16 cellular contexts compared by ENCODE assay signal in genomic region chr19:41359741-41360140, GRCh38.
"Had no signal": no experiment of that assay in that cellular context is flagged by ENCODE, and none has a peak within 500 bp of the region (broad histone marks: within the 10 kb centered on the region; RNA-seq: fewer than 3 reads in every experiment).

No MANE protein-coding gene starts in this region.

- H3K27me3 ChIP-seq: body of pancreas, colonic mucosa, esophagus squamous epithelium had no signal

- H3K9me3 Mint-ChIP-seq: natural killer cell had no signal

- H3K9me3 ChIP-seq: body of pancreas, colonic mucosa, esophagus squamous epithelium, mucosa of descending colon had no signal

- H3K4me3 Mint-ChIP-seq: natural killer cell had no signal

- H3K27ac ChIP-seq: body of pancreas, colonic mucosa, esophagus squamous epithelium had no signal

- H3K36me3 Mint-ChIP-seq: natural killer cell had no signal

- H3K27ac Mint-ChIP-seq: natural killer cell had no signal

- ATAC-seq: body of pancreas, left lobe of liver, mucosa of descending colon, natural killer cell had no signal

- DNase-seq: activated CD4-positive, CD25-positive, alpha-beta regulatory T cell treated with anti-CD3 and anti-CD28 coated beads, Interleukin-2, amount 50 U/mL, for 72 hours; amygdala; body of pancreas; caudate nucleus; colonic mucosa; esophagus squamous epithelium; hippocampal formation; mucosa of descending colon; natural killer cell; posterior cingulate gyrus; retina; stimulated activated CD4-positive, alpha-beta T cell treated with anti-CD3 and anti-CD28 coated beads, Interleukin-12 subunit alpha, Interleukin-12 subunit beta, amount 100 ng/mL, for 4 hours; stimulated activated CD4-positive, alpha-beta T cell treated with anti-CD3 and anti-CD28 coated beads, Interleukin-2, amount 100 ng/mL, for 24 hours; SW 1271; T1000 had no signal

- H3K36me3 ChIP-seq: colonic mucosa, esophagus squamous epithelium had no signal

- H3K4me3 ChIP-seq: body of pancreas, colonic mucosa, esophagus squamous epithelium, mucosa of descending colon had no signal
